15 cellular contexts compared by ENCODE assay signal in genomic region chr7:130134106-130134636, GRCh38.
"Had no signal": no experiment of that assay in that cellular context is flagged by ENCODE, and none has a peak within 500 bp of the region (broad histone marks: within the 10 kb centered on the region; RNA-seq: fewer than 3 reads in every experiment).

No MANE protein-coding gene starts in this region.

- H3K4me3 ChIP-seq: testis had no signal

- H3K9me3 ChIP-seq: testis had no signal

- H3K27me3 ChIP-seq: foreskin keratinocyte, testis had no signal

- H3K4me1 ChIP-seq: foreskin keratinocyte, testis had no signal

- H3K27ac ChIP-seq: foreskin keratinocyte, testis had no signal

- DNase-seq: activated B cell treated with CpG ODN at 0.5 μM for 24 hours; activated CD4-positive, alpha-beta T cell treated with anti-CD3 and anti-CD28 coated beads for 48 hours; activated CD8-positive, alpha-beta memory T cell treated with anti-CD3 and anti-CD28 coated beads, Interleukin-2, amount 50 U/mL, for 4 hours; activated CD8-positive, alpha-beta T cell treated with anti-CD3 and anti-CD28 coated beads, Interleukin-2, amount 10 ng/mL, durations not matched to agents 7 days and 5 days; activated gamma-delta T cell; activated T-cell treated with anti-CD3 and anti-CD28 coated beads, Interleukin-2, amount 50 U/mL, for 72 hours; amygdala; cerebellar nuclear complex; effector memory CD4-positive, alpha-beta T cell; foreskin keratinocyte; glutamatergic neuron; kidney glomerular epithelial cell; left ventricle myocardium superior; mesenchymal stem cell; testis had no signal
